Comparison of ENCODE assay signal across 10 cellular contexts in genomic region chr20:16528078-16528477, GRCh38. TPM values are rescaled to one million over a fixed set of nuclear protein-coding genes. Genes with fewer than 3 reads are reported as not detected.
DNase-seq lines count a peak whose midpoint lies in the region; ATAC-seq and TF ChIP-seq lines count a peak whose summit lies in the region.
"Had no signal": no experiment of that assay in that cellular context is flagged by ENCODE, and none has a peak within 500 bp of the region (broad histone marks: within the 10 kb centered on the region; RNA-seq: fewer than 3 reads in every experiment).

No MANE protein-coding gene starts in this region.

- peaks cover 0 to 1% (median 0%) of the 10 kb centered on the region in 4 donors for H3K4me1 Mint-ChIP-seq in CD4-positive, alpha-beta memory T cell
- no peaks in the 10 kb centered on the region for H3K4me1 Mint-ChIP-seq in activated naive CD8-positive, alpha-beta T cell treated with anti-CD3 and anti-CD28 coated beads, Interleukin-2, amount 50 U/mL, for 24 hours
- H3K4me1 Mint-ChIP-seq: stimulated activated naive CD8-positive, alpha-beta T cell treated with anti-CD3 and anti-CD28 coated beads, Interleukin-15, amount 100 ng/mL, for 72 hours had no signal

- H3K36me3 ChIP-seq in mucosa of descending colon (ENCODE audit: low read depth), result no peaks in the 10 kb centered on the region
- H3K36me3 ChIP-seq in CD4-positive, alpha-beta memory T cell (ENCODE audit: insufficient read depth, low read length), result no peaks in the 10 kb centered on the region

- H3K4me3 ChIP-seq in mucosa of descending colon, result no peak overlapping the region
- no peak overlapping the region for H3K4me3 ChIP-seq in CD4-positive, alpha-beta memory T cell (ENCODE audit: low read length in 2 of 2)

- peak; percentile 74 for DNase-seq in COLO668 (lab: John Stamatoyannopoulos, UW; ENCODE audit: unreplicated experiment)
- DNase-seq in NCI-H1436 treated with DMSO at 0.1 percent for 48 hours (lab: John Stamatoyannopoulos, UW), result peak; percentile 42
- peak; percentile 47 for DNase-seq in brain pericyte (ENCODE audit: low read depth, low spot score)
- peak; percentile 79 to 84 (median 80) for DNase-seq in mucosa of descending colon
- no peak for DNase-seq in CD1c-positive myeloid dendritic cell (ENCODE audit: extremely low spot score)
- DNase-seq in CD4-positive, alpha-beta memory T cell, result no peak
- DNase-seq in activated naive CD8-positive, alpha-beta T cell treated with anti-CD3 and anti-CD28 coated beads, Interleukin-2, amount 50 U/mL, for 24 hours, result no peak
- DNase-seq: left cardiac atrium; stimulated activated naive CD8-positive, alpha-beta T cell treated with anti-CD3 and anti-CD28 coated beads, Interleukin-15, amount 100 ng/mL, for 72 hours had no signal

- CTCF ChIA-PET in CD4-positive, alpha-beta memory T cell (lab: Charles Lee; ENCODE audit: partially characterized antibody), result interaction anchor here (1.2 to 1.6 kb wide), 2 partner anchors 10 to 12 kb away, joined by 3 to 4 read pairs; no protein-coding TSS in a partner anchor

- no peaks in the 10 kb centered on the region for H3K9me3 ChIP-seq in mucosa of descending colon
- no peaks in the 10 kb centered on the region for H3K9me3 ChIP-seq in CD4-positive, alpha-beta memory T cell (ENCODE audit: control insufficient read depth in 1 of 2, low read length in 2 of 2)

- no peaks in the 10 kb centered on the region for H3K27me3 ChIP-seq in CD4-positive, alpha-beta memory T cell (ENCODE audit: insufficient read depth, low read length)

- H3K27me3 Mint-ChIP-seq in CD4-positive, alpha-beta memory T cell, result no peaks in the 10 kb centered on the region
- H3K27me3 Mint-ChIP-seq in activated naive CD8-positive, alpha-beta T cell treated with anti-CD3 and anti-CD28 coated beads, Interleukin-2, amount 50 U/mL, for 24 hours, result no peaks in the 10 kb centered on the region
- H3K27me3 Mint-ChIP-seq: stimulated activated naive CD8-positive, alpha-beta T cell treated with anti-CD3 and anti-CD28 coated beads, Interleukin-15, amount 100 ng/mL, for 72 hours had no signal

- H3K27ac ChIP-seq in CD4-positive, alpha-beta memory T cell (ENCODE audit: low read depth, low read length), result no peak overlapping the region

- peaks cover 0 to 16% (median 3%) of the 10 kb centered on the region in 8 donors for H3K9me3 Mint-ChIP-seq in CD4-positive, alpha-beta memory T cell
- H3K9me3 Mint-ChIP-seq in activated naive CD8-positive, alpha-beta T cell treated with anti-CD3 and anti-CD28 coated beads, Interleukin-2, amount 50 U/mL, for 24 hours, result no peaks in the 10 kb centered on the region

- intact Hi-C loops in mucosa of descending colon (cut with DNase I, micrococcal nuclease), result no loop called here
- intact Hi-C loops in CD4-positive, alpha-beta memory T cell (cut with micrococcal nuclease), result no loop called here

- POLR2A ChIA-PET in CD4-positive, alpha-beta memory T cell (lab: Charles Lee; ENCODE audit: partially characterized antibody), result no interaction called here

- H3K27ac Mint-ChIP-seq in CD4-positive, alpha-beta memory T cell, result no peak overlapping the region
- no peak overlapping the region for H3K27ac Mint-ChIP-seq in activated naive CD8-positive, alpha-beta T cell treated with anti-CD3 and anti-CD28 coated beads, Interleukin-2, amount 50 U/mL, for 24 hours
- H3K27ac Mint-ChIP-seq: stimulated activated naive CD8-positive, alpha-beta T cell treated with anti-CD3 and anti-CD28 coated beads, Interleukin-15, amount 100 ng/mL, for 72 hours had no signal

- ATAC-seq in mucosa of descending colon, result peak; percentile 90
- no peak for ATAC-seq in GM18907 (IDR thresholded peaks at IDR 0.05; ENCODE audit: unreplicated experiment)
- no peak for ATAC-seq in activated naive CD8-positive, alpha-beta T cell treated with anti-CD3 and anti-CD28 coated beads, Interleukin-2, amount 50 U/mL, for 24 hours
- ATAC-seq: stimulated activated naive CD8-positive, alpha-beta T cell treated with anti-CD3 and anti-CD28 coated beads, Interleukin-15, amount 100 ng/mL, for 72 hours had no signal

- no peak overlapping the region for H3K4me3 Mint-ChIP-seq in CD4-positive, alpha-beta memory T cell
- no peak overlapping the region for H3K4me3 Mint-ChIP-seq in activated naive CD8-positive, alpha-beta T cell treated with anti-CD3 and anti-CD28 coated beads, Interleukin-2, amount 50 U/mL, for 24 hours
- H3K4me3 Mint-ChIP-seq: stimulated activated naive CD8-positive, alpha-beta T cell treated with anti-CD3 and anti-CD28 coated beads, Interleukin-15, amount 100 ng/mL, for 72 hours had no signal

- peaks cover 31% of the 10 kb centered on the region for H3K4me1 ChIP-seq in mucosa of descending colon (ENCODE audit: low read depth)
- no peaks in the 10 kb centered on the region for H3K4me1 ChIP-seq in CD4-positive, alpha-beta memory T cell (ENCODE audit: insufficient read depth, low read length)

- TF ChIP-seq CTCF in mucosa of descending colon (IDR thresholded peaks at IDR 0.05), result no peak

- peaks cover 45 to 47% of the 10 kb centered on the region in 2 donors for H3K36me3 Mint-ChIP-seq in CD4-positive, alpha-beta memory T cell
- peaks cover 17% of the 10 kb centered on the region for H3K36me3 Mint-ChIP-seq in activated naive CD8-positive, alpha-beta T cell treated with anti-CD3 and anti-CD28 coated beads, Interleukin-2, amount 50 U/mL, for 24 hours (ENCODE audit: low read depth)

RNA-seq across cellular contexts. Expression of gene KIF16B, which starts 45.2 kb away (rescaled TPM):
- 10 to 100 TPM; 48.5 to 81.7 (median 65.1) TPM for total RNA-seq in mucosa of descending colon
- total RNA-seq in CD4-positive, alpha-beta memory T cell, result 10 to 100 TPM; 12.0 TPM
- 1 to 10 TPM; 3.2 to 8.0 TPM for polyA plus RNA-seq in CD4-positive, alpha-beta memory T cell

Comparison
In these comparisons a context has a peak if more than half of its experiments do, and no peak if none do; other contexts are left out.
1. DNase-seq: peak in COLO668 (single experiment), NCI-H1436 treated with DMSO at 0.1 percent for 48 hours (single experiment), brain pericyte (single experiment) and mucosa of descending colon (3 of 3); none in CD1c-positive myeloid dendritic cell (single experiment), CD4-positive, alpha-beta memory T cell (0 of 5) and activated naive CD8-positive, alpha-beta T cell treated with anti-CD3 and anti-CD28 coated beads, Interleukin-2, amount 50 U/mL, for 24 hours (single experiment).